ENCODE assay signal across 11 cellular contexts in genomic region chr18:48825101-48825745, GRCh38.
DNase-seq lines count a peak whose midpoint lies in the region; ATAC-seq and TF ChIP-seq lines count a peak whose summit lies in the region.
"Had no signal": no experiment of that assay in that cellular context is flagged by ENCODE, and none has a peak within 500 bp of the region (broad histone marks: within the 10 kb centered on the region; RNA-seq: fewer than 3 reads in every experiment).

No MANE protein-coding gene starts in this region.

- ATAC-seq in right lobe of liver (peak in 3 of 4 donors; percentile 24 to 32 (median 27)), GM21447 (IDR thresholded peaks at IDR 0.05; ENCODE audit: unreplicated experiment) (no peak)
- no peak for ATAC-seq in stimulated activated naive B cell treated with anti-CD40 and anti-IgM and Interleukin-4, amounts not matched to agents 10 μg/mL and 1 μg/mL and 100 μg/mL, for 72 hours (replicated peaks)
- ATAC-seq: PC-3 had no signal

- intact Hi-C loops in colonic mucosa (cut with DNase I) (no loop called here), right lobe of liver (cut with DNase I) (no loop called here), tibial artery (cut with DNase I; ENCODE audit: low total_unique reads) (no loop called here)

- H3K9ac ChIP-seq in colonic mucosa (ENCODE audit: low read depth in 2 of 2, low read length in 2 of 2): no peak overlapping the region

- no peaks in the 10 kb centered on the region for H3K27me3 ChIP-seq in colonic mucosa
- H3K27me3 ChIP-seq in right lobe of liver: no peaks in the 10 kb centered on the region
- no peaks in the 10 kb centered on the region for H3K27me3 ChIP-seq in tibial artery

- H3K4me1 ChIP-seq in colonic mucosa (no peaks in the 10 kb centered on the region), right lobe of liver (peaks cover 0 to 5% (median 0%) of the 10 kb centered on the region in 4 donors), tibial artery (peaks cover 11 to 64% (median 49%) of the 10 kb centered on the region in 4 donors)

- no peak overlapping the region for H3K4me3 ChIP-seq in colonic mucosa
- no peak overlapping the region for H3K4me3 ChIP-seq in right lobe of liver
- H3K4me3 ChIP-seq in tibial artery: no peak overlapping the region

- H3K36me3 Mint-ChIP-seq in stimulated activated naive B cell treated with anti-CD40 and anti-IgM and Interleukin-4, amounts not matched to agents 10 μg/mL and 1 μg/mL and 100 μg/mL, for 72 hours: peaks cover 13 to 31% of the 10 kb centered on the region in 2 donors
- H3K36me3 Mint-ChIP-seq: naive B cell had no signal

- H3K9me3 Mint-ChIP-seq in stimulated activated naive B cell treated with anti-CD40 and anti-IgM and Interleukin-4, amounts not matched to agents 10 μg/mL and 1 μg/mL and 100 μg/mL, for 72 hours: no peaks in the 10 kb centered on the region

- H3K27me3 Mint-ChIP-seq in stimulated activated naive B cell treated with anti-CD40 and anti-IgM and Interleukin-4, amounts not matched to agents 10 μg/mL and 1 μg/mL and 100 μg/mL, for 72 hours: peaks cover 9 to 16% of the 10 kb centered on the region in 2 donors

- H3K9me3 ChIP-seq in colonic mucosa (no peaks in the 10 kb centered on the region), right lobe of liver (no peaks in the 10 kb centered on the region), tibial artery (no peaks in the 10 kb centered on the region)

- no peak overlapping the region for H3K27ac ChIP-seq in colonic mucosa
- peak overlapping the region in 2 of 3 donors; percentile 18 to 33 for H3K27ac ChIP-seq in right lobe of liver
- peak overlapping the region; percentile 48 to 89 for H3K27ac ChIP-seq in tibial artery

- 73% methylated on average over 6 of the region's 6 CpGs for WGBS in right lobe of liver (ENCODE audit: insufficient coverage, low coverage, low lambda C conversion rate, missing lambda C conversion rate)

- no peaks in the 10 kb centered on the region for H3K36me3 ChIP-seq in colonic mucosa
- peaks cover 0 to 7% (median under 1%) of the 10 kb centered on the region in 4 donors for H3K36me3 ChIP-seq in right lobe of liver
- peaks cover 0 to 8% (median 3%) of the 10 kb centered on the region in 3 donors for H3K36me3 ChIP-seq in tibial artery

- no peak for TF ChIP-seq CTCF in colonic mucosa (IDR thresholded peaks at IDR 0.05)
- TF ChIP-seq CTCF in right lobe of liver (IDR thresholded peaks at IDR 0.05): no peak
- TF ChIP-seq CTCF in tibial artery (IDR thresholded peaks at IDR 0.05): no peak

- no peak overlapping the region for H3K4me3 Mint-ChIP-seq in stimulated activated naive B cell treated with anti-CD40 and anti-IgM and Interleukin-4, amounts not matched to agents 10 μg/mL and 1 μg/mL and 100 μg/mL, for 72 hours

- TF ChIP-seq POLR2A in right lobe of liver (IDR thresholded peaks at IDR 0.05): no peak

- H3K27ac Mint-ChIP-seq in stimulated activated naive B cell treated with anti-CD40 and anti-IgM and Interleukin-4, amounts not matched to agents 10 μg/mL and 1 μg/mL and 100 μg/mL, for 72 hours: no peak overlapping the region

- peak; percentile 12 for DNase-seq in activated CD4-positive, CD25-positive, alpha-beta regulatory T cell treated with anti-CD3 and anti-CD28 coated beads, Interleukin-2, amount 50 U/mL, for 72 hours
- no peak for DNase-seq in activated CD4-positive, CD25-positive, alpha-beta regulatory T cell (lab: John Stamatoyannopoulos, UW)
- peak; percentile 15 for DNase-seq in colonic mucosa
- peak in 2 of 3 donors; percentile 29 to 35 for DNase-seq in right lobe of liver
- peak; percentile 17 to 53 for DNase-seq in tibial artery
- DNase-seq in stimulated activated naive B cell treated with anti-CD40 and anti-IgM and Interleukin-4, amounts not matched to agents 10 μg/mL and 1 μg/mL and 100 μg/mL, for 72 hours: no peak
- DNase-seq in T-helper 1 cell: no peak
- DNase-seq: naive B cell, NCI-H2029, PC-3 had no signal

- H3K4me1 Mint-ChIP-seq in stimulated activated naive B cell treated with anti-CD40 and anti-IgM and Interleukin-4, amounts not matched to agents 10 μg/mL and 1 μg/mL and 100 μg/mL, for 72 hours: peaks cover 21 to 24% of the 10 kb centered on the region in 2 donors

Comparison
In these comparisons a context has a peak if more than half of its experiments do, and no peak if none do; other contexts are left out.
1. DNase-seq: peak in activated CD4-positive, CD25-positive, alpha-beta regulatory T cell treated with anti-CD3 and anti-CD28 coated beads, Interleukin-2, amount 50 U/mL, for 72 hours (single experiment), colonic mucosa (single experiment), right lobe of liver (2 of 3) and tibial artery (2 of 2); none in activated CD4-positive, CD25-positive, alpha-beta regulatory T cell (0 of 4), stimulated activated naive B cell treated with anti-CD40 and anti-IgM and Interleukin-4, amounts not matched to agents 10 μg/mL and 1 μg/mL and 100 μg/mL, for 72 hours (single experiment) and T-helper 1 cell (0 of 5).
2. ATAC-seq: peak in right lobe of liver (3 of 4); none in GM21447 (single experiment) and stimulated activated naive B cell treated with anti-CD40 and anti-IgM and Interleukin-4, amounts not matched to agents 10 μg/mL and 1 μg/mL and 100 μg/mL, for 72 hours (0 of 2).